8 cellular contexts compared by ENCODE assay signal in the genomic region with DNA sequence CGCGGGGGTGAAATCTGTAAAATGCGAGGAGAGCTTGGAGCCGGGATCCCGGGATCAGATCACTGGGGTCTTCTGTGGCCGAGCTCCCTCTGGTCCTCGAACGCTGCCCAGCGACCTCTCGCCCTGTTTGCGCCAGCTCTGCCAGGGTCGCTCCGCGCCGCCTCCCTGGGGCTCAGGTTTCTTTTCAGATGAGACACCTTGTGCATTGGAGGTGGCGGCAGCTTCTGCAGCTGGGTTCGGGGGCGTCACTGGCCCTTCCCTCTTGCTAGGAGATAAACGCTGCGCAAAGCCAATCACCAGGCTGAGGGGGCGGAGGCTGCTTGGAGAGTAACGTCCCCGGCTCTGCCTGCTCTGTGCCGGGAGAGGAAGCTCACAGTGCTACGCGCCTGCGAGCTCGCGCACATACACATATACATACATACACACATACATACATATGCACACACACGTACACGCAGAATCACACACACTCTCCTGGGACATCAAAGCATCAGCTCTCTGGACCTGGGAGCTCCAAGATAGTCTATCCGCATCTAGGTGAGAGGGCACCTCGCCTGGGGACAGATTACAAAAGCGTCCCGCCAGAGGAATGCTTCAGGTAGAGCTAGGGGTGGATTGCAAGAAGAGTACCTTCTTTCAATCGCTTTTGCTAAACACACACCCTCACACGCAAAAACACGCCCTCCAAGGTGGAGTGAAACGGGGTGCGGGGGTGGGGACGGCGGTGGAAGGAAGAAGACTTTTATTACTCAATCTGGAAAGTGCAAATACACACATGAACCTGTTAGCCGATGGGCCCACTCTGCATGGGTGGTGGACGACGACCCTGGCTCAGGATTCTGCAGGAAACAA. TPM values are rescaled to one million over a fixed set of nuclear protein-coding genes. Genes with fewer than 3 reads are reported as not detected.
DNase-seq lines count a peak whose midpoint lies in the region; ATAC-seq and TF ChIP-seq lines count a peak whose summit lies in the region.

A gene with protein sequence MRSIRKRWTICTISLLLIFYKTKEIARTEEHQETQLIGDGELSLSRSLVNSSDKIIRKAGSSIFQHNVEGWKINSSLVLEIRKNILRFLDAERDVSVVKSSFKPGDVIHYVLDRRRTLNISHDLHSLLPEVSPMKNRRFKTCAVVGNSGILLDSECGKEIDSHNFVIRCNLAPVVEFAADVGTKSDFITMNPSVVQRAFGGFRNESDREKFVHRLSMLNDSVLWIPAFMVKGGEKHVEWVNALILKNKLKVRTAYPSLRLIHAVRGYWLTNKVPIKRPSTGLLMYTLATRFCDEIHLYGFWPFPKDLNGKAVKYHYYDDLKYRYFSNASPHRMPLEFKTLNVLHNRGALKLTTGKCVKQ (minus strand): TSS at position 247 of the 852 bp plus-strand sequence. CDS start 327 bp downstream, outside the sequence.

- no peak for TF ChIP-seq POLR2A in IMR-90 (IDR thresholded peaks at IDR 0.05; ENCODE audit: low read depth, low read length)

- H3K56ac ChIP-seq in IMR-90 (ENCODE audit: extremely low read depth, insufficient read depth, low read length), result no peak within 1 kb of the TSS

- H2BK20ac ChIP-seq in IMR-90 (ENCODE audit: low read depth, low read length), result no peak within 1 kb of the TSS

- no peak within 1 kb of the TSS for H3K14ac ChIP-seq in IMR-90 (replicated peaks; ENCODE audit: low read depth, low read length)

- H3K4me1 ChIP-seq in CD8-positive, alpha-beta T cell (ENCODE audit: insufficient read depth, low read length), result peaks cover 19% of the 10 kb centered on the region
- H3K4me1 ChIP-seq in IMR-90 (ENCODE audit: control insufficient read depth, insufficient read depth, low read length) (no peaks in the 10 kb centered on the region), neuron (ENCODE audit: insufficient read depth, low read length) (peaks cover 10% of the 10 kb centered on the region), stomach smooth muscle (ENCODE audit: control insufficient read depth, insufficient read depth, low read length) (no peaks in the 10 kb centered on the region)

- in situ Hi-C loops in IMR-90 (cut with MboI; ENCODE audit: low sequenced_read_pairs), result no loop called here

- DNase-seq in CD8-positive, alpha-beta T cell, result peak; percentile 81 to 95 (median 89)
- DNase-seq in IMR-90 (peak; percentile 33), RPMI8226 (peak; percentile 98), foreskin melanocyte (peak; percentile 51)
- peak; percentile 82 for DNase-seq in activated T-helper 9 cell treated with anti-CD3 and anti-CD28 coated beads, Interleukin-2, amount 50 U/mL, for 16 hours (ENCODE audit: low read depth)

- 0 out of 2 replicates have a peak within 1 kb of the TSS, but pooled peaks have one; percentile 15 for H3K23ac ChIP-seq in IMR-90 (ENCODE audit: low read depth, low read length)

- no peaks in the 10 kb centered on the region for H3K27me3 Mint-ChIP-seq in CD8-positive, alpha-beta T cell (ENCODE audit: low read depth)

- H3K36me3 ChIP-seq in CD8-positive, alpha-beta T cell (ENCODE audit: insufficient read depth, low read length), result no peaks in the 10 kb centered on the region
- H3K36me3 ChIP-seq in IMR-90 (ENCODE audit: control insufficient read depth, insufficient read depth, low read length), result no peaks in the 10 kb centered on the region
- H3K36me3 ChIP-seq in neuron (ENCODE audit: insufficient read depth, low read length), result no peaks in the 10 kb centered on the region
- no peaks in the 10 kb centered on the region for H3K36me3 ChIP-seq in stomach smooth muscle (ENCODE audit: control insufficient read depth in 2 of 2, insufficient read depth in 2 of 2, low read length in 2 of 2)

- no peak for TF ChIP-seq CTCF in CD8-positive, alpha-beta T cell (IDR thresholded peaks at IDR 0.05)
- no peak for TF ChIP-seq CTCF in IMR-90 (conservative IDR thresholded peaks at IDR 0.05; ENCODE audit: low read depth, low read length)

- H3K36me3 Mint-ChIP-seq in CD8-positive, alpha-beta T cell, result peaks cover 20% of the 10 kb centered on the region

- no peaks in the 10 kb centered on the region for H3K9me1 ChIP-seq in IMR-90 (ENCODE audit: insufficient read depth, low read length)

- no peak within 1 kb of the TSS for H3K9ac ChIP-seq in IMR-90 (ENCODE audit: low read depth, low read length)
- peak within 1 kb of the TSS in 1 of 2 donors; percentile 7 for H3K9ac ChIP-seq in stomach smooth muscle (ENCODE audit: low read length in 2 of 2)

- BruUV-seq in IMR-90 (replicated peaks; lab: Mats Ljungman, UMichigan), result no TSS peak

- H2AK5ac ChIP-seq in IMR-90 (ENCODE audit: low read depth, low read length), result no peak within 1 kb of the TSS

- H2AK9ac ChIP-seq in IMR-90 (replicated peaks; ENCODE audit: low read depth, low read length, poor library complexity), result no peak within 1 kb of the TSS

- H3K4ac ChIP-seq in IMR-90 (ENCODE audit: low read depth, low read length), result no peak within 1 kb of the TSS

- H2BK120ac ChIP-seq in IMR-90 (ENCODE audit: low read depth, low read length), result no peak within 1 kb of the TSS

- no peak within 1 kb of the TSS for H2BK5ac ChIP-seq in IMR-90 (ENCODE audit: low read depth, low read length, poor library complexity, severe bottlenecking)

- H3K27me3 ChIP-seq in CD8-positive, alpha-beta T cell (ENCODE audit: insufficient read depth, low read length), result no peaks in the 10 kb centered on the region
- H3K27me3 ChIP-seq in IMR-90 (ENCODE audit: control insufficient read depth, insufficient read depth, low read length) (peaks cover 26% of the 10 kb centered on the region), neuron (ENCODE audit: insufficient read depth, low read length) (no peaks in the 10 kb centered on the region), stomach smooth muscle (ENCODE audit: control insufficient read depth in 1 of 2, insufficient read depth in 2 of 2, low read length in 2 of 2) (peaks cover 14 to 23% of the 10 kb centered on the region in 2 donors)

- no peaks in the 10 kb centered on the region for H3K9me3 Mint-ChIP-seq in CD8-positive, alpha-beta T cell

- no peaks in the 10 kb centered on the region for H3K79me1 ChIP-seq in IMR-90 (ENCODE audit: low read depth in 1 of 2, low read length in 2 of 2)

- TF ChIP-seq RAD21 in IMR-90 (IDR thresholded peaks at IDR 0.05; ENCODE audit: low read length), result no peak

- H4K8ac ChIP-seq in IMR-90 (ENCODE audit: low read depth in 2 of 2, low read length in 2 of 2), result no peak within 1 kb of the TSS

- H3K4me3 ChIP-seq in CD8-positive, alpha-beta T cell (ENCODE audit: low read depth, low read length), result peak within 1 kb of the TSS; percentile 72
- H3K4me3 ChIP-seq in IMR-90 (ENCODE audit: insufficient read depth, low read depth, low read length) (peak within 1 kb of the TSS; percentile 47; the same call in 1 of the 2 replicates), neuron (ENCODE audit: low read length) (peak within 1 kb of the TSS; percentile 80), stomach smooth muscle (ENCODE audit: low read length in 2 of 2) (peak within 1 kb of the TSS; percentile 62 to 71)

- WGBS in IMR-90 (ENCODE audit: extremely low coverage in 2 of 2, insufficient read length in 1 of 2), 2 experiments, result 10% methylated on average over 2 of the region's 45 CpGs; no CpG with 5 or more reads in 1 of the 2 experiments

- intact Hi-C loops in CD8-positive, alpha-beta T cell (cut with DNase I, micrococcal nuclease), result loop anchor here (1.0 to 5.0 kb wide), 12 partner anchors 20 to 1976 kb away; a partner anchor contains a TSS
- intact Hi-C loops in IMR-90 (cut with micrococcal nuclease), result no loop called here

- peak within 1 kb of the TSS; percentile 70 for H3K27ac ChIP-seq in CD8-positive, alpha-beta T cell (ENCODE audit: low read depth, low read length)
- H3K27ac ChIP-seq in IMR-90 (ENCODE audit: insufficient read depth, low read length) (no peak within 1 kb of the TSS), stomach smooth muscle (ENCODE audit: low read length) (no peak within 1 kb of the TSS)

- H3K4me2 ChIP-seq in IMR-90 (ENCODE audit: low read depth, low read length), result peak within 1 kb of the TSS; percentile 93

- peak within 1 kb of the TSS; percentile 97 for H3K27ac Mint-ChIP-seq in CD8-positive, alpha-beta T cell

- dilution Hi-C loops in IMR-90 (cut with HindIII; ENCODE audit: low sequenced_read_pairs, unreplicated experiment), result no loop called here

- peak within 1 kb of the TSS; percentile 36 for H2AFZ ChIP-seq in IMR-90 (replicated peaks; ENCODE audit: low read length, poor library complexity)
- peak within 1 kb of the TSS; percentile 93 for H2AFZ ChIP-seq in neuron (ENCODE audit: low read depth, low read length)

- H3K18ac ChIP-seq in IMR-90 (ENCODE audit: low read depth, low read length), result no peak within 1 kb of the TSS

- peak; percentile 72 for ATAC-seq in CD8-positive, alpha-beta T cell
- ATAC-seq in GM21381 (IDR thresholded peaks at IDR 0.05; ENCODE audit: unreplicated experiment) (peak; percentile 66), IMR-90 (ENCODE audit: low read depth) (peak; percentile 87)

- POLR2A ChIA-PET in CD8-positive, alpha-beta T cell (lab: Charles Lee), result interaction anchor here (0.9 to 5.7 kb wide), 11 partner anchors 9 to 1974 kb away, joined by 3 to 71 read pairs (median 5); a partner anchor contains a TSS
- POLR2A ChIA-PET in IMR-90 (lab: Charles Lee; ENCODE audit: unreplicated experiment), result no interaction called here

- H3K4me3 Mint-ChIP-seq in CD8-positive, alpha-beta T cell, result peak within 1 kb of the TSS; percentile 88

- H4K20me1 ChIP-seq in IMR-90 (ENCODE audit: insufficient read depth, low read length), result no peaks in the 10 kb centered on the region

- peaks cover 56% of the 10 kb centered on the region for H3K4me1 Mint-ChIP-seq in CD8-positive, alpha-beta T cell (ENCODE audit: low read depth)

- CTCF ChIA-PET in CD8-positive, alpha-beta T cell (lab: Charles Lee), result interaction anchor here (0.9 to 2.2 kb wide), 10 partner anchors 10 to 473 kb away, joined by 3 to 12 read pairs (median 3); no protein-coding TSS in a partner anchor
- CTCF ChIA-PET in IMR-90 (lab: Yijun Ruan, JAX), result no interaction called here

- no peak within 1 kb of the TSS for H4K91ac ChIP-seq in IMR-90 (ENCODE audit: insufficient read depth, low read depth, low read length)

- H3K9me3 ChIP-seq in CD8-positive, alpha-beta T cell (ENCODE audit: low read length), result no peaks in the 10 kb centered on the region
- H3K9me3 ChIP-seq in IMR-90 (ENCODE audit: control insufficient read depth, insufficient read depth, low read length), result no peaks in the 10 kb centered on the region
- H3K9me3 ChIP-seq in neuron (ENCODE audit: low read length), result no peaks in the 10 kb centered on the region
- H3K9me3 ChIP-seq in stomach smooth muscle (ENCODE audit: control insufficient read depth in 2 of 2, low read length in 2 of 2), result no peaks in the 10 kb centered on the region

- H2BK15ac ChIP-seq in IMR-90 (ENCODE audit: low read depth, low read length), result no peak within 1 kb of the TSS

- no peak within 1 kb of the TSS for H4K5ac ChIP-seq in IMR-90 (ENCODE audit: low read depth, low read length)

TF ChIP-seq in IMR-90, 13 proteins besides CTCF, POLR2A, EP300 and RAD21 (continues in another document):
- TF ChIP-seq SMC3 (IDR thresholded peaks at IDR 0.05; ENCODE audit: low read depth, low read length), result no peak
- no peak for TF ChIP-seq BHLHE40 (IDR thresholded peaks at IDR 0.05; ENCODE audit: low read depth, low read length)

RNA-seq across cellular contexts. Expression of the gene that starts here (rescaled TPM):
- total RNA-seq in CD8-positive, alpha-beta T cell, result 10 to 100 TPM; 15.6 to 16.4 TPM
- under 0.01 and 0.18 TPM in 2 replicates for total RNA-seq in IMR-90 (2012; rRNA removed)
- polyA plus RNA-seq in IMR-90 (2012; rRNA removed), result 0.01 and 0.02 TPM in 2 replicates
- 0.02 TPM in 1 of 2 replicates, not detected in the other for polyA plus RNA-seq in IMR-90 (2012; cell fraction: cytosol; rRNA removed)
- polyA plus RNA-seq in IMR-90 (2012; cell fraction: nucleus; rRNA removed; ENCODE audit: low replicate concordance), result 0.01 TPM in 1 of 2 replicates, not detected in the other

Comparison
In these comparisons a context has a peak if more than half of its experiments do, and no peak if none do; other contexts are left out.
1. RNA of the gene that starts here (total RNA-seq): 15.6 to 16.4 TPM in CD8-positive, alpha-beta T cell; under 0.01 to 0.18 TPM in IMR-90; every median in the first group is over 10 times any median in the second.
2. Peak in DNase-seq, ATAC-seq, H3K4me3 ChIP-seq and H3K4me2 ChIP-seq in IMR-90; RNA of the gene not detected or under 1 TPM.
3. DNase-seq: peak in every context shown above with its lines; median percentile 98 in RPMI8226; 89 in CD8-positive, alpha-beta T cell; 82 in activated T-helper 9 cell treated with anti-CD3 and anti-CD28 coated beads, Interleukin-2, amount 50 U/mL, for 16 hours; 51 in foreskin melanocyte; 33 in IMR-90.
4. Peak in every context shown above with its lines, with median percentiles within 50 percentile points of each other: ATAC-seq and H3K4me3 ChIP-seq.